ENCODE assay signal across 3 cellular contexts in the genomic region with DNA sequence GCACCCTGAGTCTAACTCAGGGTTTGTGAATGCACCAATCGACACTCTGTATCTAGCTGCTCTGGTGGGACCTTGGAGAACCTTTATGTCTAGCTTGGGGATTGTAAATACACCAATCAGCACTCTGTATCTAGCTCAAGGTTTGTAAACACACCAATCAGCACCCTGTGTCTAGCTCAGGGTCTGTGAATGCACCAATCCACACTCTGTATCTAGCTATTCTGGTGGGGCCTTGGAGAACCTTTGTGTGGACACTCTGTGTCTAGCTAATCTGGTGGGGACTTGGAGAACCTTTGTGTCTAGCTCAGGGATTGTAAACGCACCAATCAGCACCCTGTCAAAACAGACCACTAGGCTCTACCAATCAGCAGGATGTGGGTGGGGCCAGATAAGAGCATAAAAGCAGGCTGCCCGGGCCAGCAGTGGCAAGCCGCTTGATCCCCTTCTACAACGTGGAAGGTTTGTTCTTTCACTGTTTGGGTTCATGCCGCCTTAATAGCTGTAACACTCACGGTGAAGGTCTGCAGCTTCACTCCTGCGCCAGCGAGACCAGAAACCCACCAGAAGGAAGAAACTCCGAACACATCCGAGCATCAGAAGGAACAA.
TF ChIP-seq lines count a peak whose summit lies in the region.

No MANE protein-coding gene starts in this region.

TF ChIP-seq in WTC11, 78 proteins besides CTCF, POLR2A, EP300 and RAD21:
- peak; percentile 50; the same call in 1 of the 2 replicates for TF ChIP-seq NFYB (CRISPR knock-in tag; conservative IDR thresholded peaks at IDR 0.05; ENCODE audit: low read depth)

TF ChIP-seq in H1, 55 proteins besides CTCF, POLR2A, EP300 and RAD21:
- 0 out of 2 replicates have a peak, but pooled peaks have one; percentile 22 for TF ChIP-seq SP1 (IDR thresholded peaks at IDR 0.05; ENCODE audit: low read depth, low read length)

TF ChIP-seq in HepG2, 621 proteins besides CTCF, POLR2A, EP300 and RAD21:
- TF ChIP-seq PITX1 (CRISPR knock-in tag; IDR thresholded peaks at IDR 0.05) (0 out of 2 replicates have a peak, but pooled peaks have one; percentile 6), ZMYM4 (CRISPR knock-in tag; IDR thresholded peaks at IDR 0.05) (peak; percentile 30; the same call in 1 of the 2 replicates), NFYB (CRISPR knock-in tag; IDR thresholded peaks at IDR 0.05) (peak; percentile 75), NFYC (CRISPR knock-in tag; IDR thresholded peaks at IDR 0.05) (peak; percentile 73)
- TF ChIP-seq, protein P1, sequence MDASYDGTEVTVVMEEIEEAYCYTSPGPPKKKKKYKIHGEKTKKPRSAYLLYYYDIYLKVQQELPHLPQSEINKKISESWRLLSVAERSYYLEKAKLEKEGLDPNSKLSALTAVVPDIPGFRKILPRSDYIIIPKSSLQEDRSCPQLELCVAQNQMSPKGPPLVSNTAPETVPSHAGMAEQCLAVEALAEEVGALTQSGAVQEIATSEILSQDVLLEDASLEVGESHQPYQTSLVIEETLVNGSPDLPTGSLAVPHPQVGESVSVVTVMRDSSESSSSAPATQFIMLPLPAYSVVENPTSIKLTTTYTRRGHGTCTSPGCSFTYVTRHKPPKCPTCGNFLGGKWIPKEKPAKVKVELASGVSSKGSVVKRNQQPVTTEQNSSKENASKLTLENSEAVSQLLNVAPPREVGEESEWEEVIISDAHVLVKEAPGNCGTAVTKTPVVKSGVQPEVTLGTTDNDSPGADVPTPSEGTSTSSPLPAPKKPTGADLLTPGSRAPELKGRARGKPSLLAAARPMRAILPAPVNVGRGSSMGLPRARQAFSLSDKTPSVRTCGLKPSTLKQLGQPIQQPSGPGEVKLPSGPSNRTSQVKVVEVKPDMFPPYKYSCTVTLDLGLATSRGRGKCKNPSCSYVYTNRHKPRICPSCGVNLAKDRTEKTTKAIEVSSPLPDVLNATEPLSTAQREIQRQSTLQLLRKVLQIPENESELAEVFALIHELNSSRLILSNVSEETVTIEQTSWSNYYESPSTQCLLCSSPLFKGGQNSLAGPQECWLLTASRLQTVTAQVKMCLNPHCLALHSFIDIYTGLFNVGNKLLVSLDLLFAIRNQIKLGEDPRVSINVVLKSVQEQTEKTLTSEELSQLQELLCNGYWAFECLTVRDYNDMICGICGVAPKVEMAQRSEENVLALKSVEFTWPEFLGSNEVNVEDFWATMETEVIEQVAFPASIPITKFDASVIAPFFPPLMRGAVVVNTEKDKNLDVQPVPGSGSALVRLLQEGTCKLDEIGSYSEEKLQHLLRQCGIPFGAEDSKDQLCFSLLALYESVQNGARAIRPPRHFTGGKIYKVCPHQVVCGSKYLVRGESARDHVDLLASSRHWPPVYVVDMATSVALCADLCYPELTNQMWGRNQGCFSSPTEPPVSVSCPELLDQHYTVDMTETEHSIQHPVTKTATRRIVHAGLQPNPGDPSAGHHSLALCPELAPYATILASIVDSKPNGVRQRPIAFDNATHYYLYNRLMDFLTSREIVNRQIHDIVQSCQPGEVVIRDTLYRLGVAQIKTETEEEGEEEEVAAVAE (CRISPR knock-in tag; IDR thresholded peaks at IDR 0.05; ENCODE audit: borderline replicate concordance): 0 out of 2 replicates have a peak, but pooled peaks have one; percentile 44
